Comparison of ENCODE assay signal across 10 cellular contexts in genomic region chr17:45963258-45963657, GRCh38. TPM values are rescaled to one million over a fixed set of nuclear protein-coding genes. Genes with fewer than 3 reads are reported as not detected.
"Had no signal": no experiment of that assay in that cellular context is flagged by ENCODE, and none has a peak within 500 bp of the region (broad histone marks: within the 10 kb centered on the region; RNA-seq: fewer than 3 reads in every experiment).

No MANE protein-coding gene starts in this region.

- H3K9me3 Mint-ChIP-seq: H9 had no signal

- H3K4me3 Mint-ChIP-seq: H9 had no signal

- H3K27ac Mint-ChIP-seq: H9 had no signal

- DNase-seq: GM23248, GOT3, H9, HCEC 1CT, IMR-90, KG1 had no signal

- ATAC-seq: K562 had no signal

- H3K9ac ChIP-seq: GM23248 had no signal

- H3K4me3 ChIP-seq: GM23248, K562 had no signal

- H2AFZ ChIP-seq: GM23248 had no signal

- H3K27ac ChIP-seq: GM23248, HL-60 had no signal

- FAIRE-seq: H54, K562 had no signal

RNA-seq across cellular contexts. Expression of gene STH, which starts 35.8 kb away (rescaled TPM):
- total RNA-seq: GM23248, H9, HT1080, IMR-90, K562 had no signal
- polyA plus RNA-seq: GM23248, IMR-90, K562 had no signal
